In genomic region chr5:155299342-155300006, GRCh38 we compare ENCODE assay signal across 14 cellular contexts.
"Had no signal": no experiment of that assay in that cellular context is flagged by ENCODE, and none has a peak within 500 bp of the region (broad histone marks: within the 10 kb centered on the region; RNA-seq: fewer than 3 reads in every experiment).

No MANE protein-coding gene starts in this region.

- ATAC-seq: activated naive CD4-positive, alpha-beta T cell treated with anti-CD3 and anti-CD28 coated beads, Interleukin-2, amount 50 U/mL, for 72 hours; activated T-cell treated with anti-CD3 and anti-CD28 coated beads, Interleukin-2, amount 50 U/mL, for 72 hours; gastroesophageal sphincter; sciatic nerve had no signal

- DNase-seq: activated CD4-positive, alpha-beta T cell treated with anti-CD3 and anti-CD28 coated beads, Interleukin-2, amount 10 ng/mL, durations not matched to agents 7 days and 5 days; activated CD4-positive, CD25-positive, alpha-beta regulatory T cell; activated CD8-positive, alpha-beta memory T cell treated with anti-CD3 and anti-CD28 coated beads, Interleukin-2, amount 50 U/mL, for 48 hours; activated gamma-delta T cell; activated T-cell treated with anti-CD3 and anti-CD28 coated beads, Interleukin-2, amount 50 U/mL, for 72 hours; amniotic stem cell; caudate nucleus; lower lobe of right lung; nephron progenitor cell; stomach; testis had no signal
